Comparison of ENCODE assay signal across 20 cellular contexts in genomic region chr6:105759015-105759414, GRCh38.
"Had no signal": no experiment of that assay in that cellular context is flagged by ENCODE, and none has a peak within 500 bp of the region (broad histone marks: within the 10 kb centered on the region; RNA-seq: fewer than 3 reads in every experiment).

No MANE protein-coding gene starts in this region.

- H3K4me1 Mint-ChIP-seq: natural killer cell had no signal

- H3K4me3 ChIP-seq: body of pancreas, hepatocyte, left ventricle myocardium inferior, uterus had no signal

- H3K4me3 Mint-ChIP-seq: activated CD4-positive, alpha-beta T cell treated with anti-CD3 and anti-CD28 coated beads, Interleukin-2, amount 10 ng/mL, durations not matched to agents 24 days and 14 days; activated naive CD8-positive, alpha-beta T cell treated with anti-CD3 and anti-CD28 coated beads for 36 hours; activated T-cell treated with anti-CD3 and anti-CD28 coated beads, Interleukin-2, amount 50 U/mL, for 72 hours; dendritic cell treated with granulocyte-macrophage colony-stimulating factor and Interleukin-4, amounts not matched to agents 40 ng/mL and 50 ng/mL, for 4 days; effector memory CD8-positive, alpha-beta T cell; memory B cell; natural killer cell; stimulated activated memory B cell treated with anti-CD40 and anti-IgM and Interleukin-4, amounts not matched to agents 10 μg/mL and 1 μg/mL and 100 μg/mL, for 72 hours had no signal

- ATAC-seq: activated T-cell treated with anti-CD3 and anti-CD28 coated beads, Interleukin-2, amount 50 U/mL, for 72 hours; body of pancreas; effector memory CD8-positive, alpha-beta T cell; natural killer cell; stimulated activated memory B cell treated with anti-CD40 and anti-IgM and Interleukin-4, amounts not matched to agents 10 μg/mL and 1 μg/mL and 100 μg/mL, for 72 hours had no signal

- H3K9me3 ChIP-seq: body of pancreas, left ventricle myocardium inferior, neutrophil, uterus had no signal

- H3K36me3 Mint-ChIP-seq: activated naive CD8-positive, alpha-beta T cell treated with anti-CD3 and anti-CD28 coated beads for 36 hours; memory B cell; natural killer cell; stimulated activated memory B cell treated with anti-CD40 and anti-IgM and Interleukin-4, amounts not matched to agents 10 μg/mL and 1 μg/mL and 100 μg/mL, for 72 hours had no signal

- H3K36me3 ChIP-seq: left ventricle myocardium inferior, neutrophil, uterus had no signal

- H3K4me1 ChIP-seq: left ventricle myocardium inferior, parathyroid adenoma, uterus had no signal

- H3K27me3 Mint-ChIP-seq: activated CD4-positive, alpha-beta T cell treated with anti-CD3 and anti-CD28 coated beads, Interleukin-2, amount 10 ng/mL, durations not matched to agents 24 days and 14 days had no signal

- DNase-seq: activated CD4-positive, alpha-beta T cell treated with anti-CD3 and anti-CD28 coated beads, Interleukin-2, amount 10 ng/mL, durations not matched to agents 24 days and 14 days; activated CD4-positive, CD25-positive, alpha-beta regulatory T cell; activated CD8-positive, alpha-beta memory T cell treated with anti-CD3 and anti-CD28 coated beads, Interleukin-2, amount 50 U/mL, for 48 hours; activated gamma-delta T cell treated with Interleukin-2 at 50 U/mL for 16 hours; activated naive CD8-positive, alpha-beta T cell treated with anti-CD3 and anti-CD28 coated beads for 36 hours; activated T-cell treated with anti-CD3 and anti-CD28 coated beads, Interleukin-2, amount 50 U/mL, for 72 hours; amygdala; body of pancreas; cerebellar nuclear complex; effector memory CD8-positive, alpha-beta T cell; islet precursor cell; left ventricle myocardium inferior; natural killer cell; uterus had no signal

- H3K9me3 Mint-ChIP-seq: activated naive CD8-positive, alpha-beta T cell treated with anti-CD3 and anti-CD28 coated beads for 36 hours; dendritic cell treated with granulocyte-macrophage colony-stimulating factor and Interleukin-4, amounts not matched to agents 40 ng/mL and 50 ng/mL, for 4 days; memory B cell; natural killer cell; stimulated activated memory B cell treated with anti-CD40 and anti-IgM and Interleukin-4, amounts not matched to agents 10 μg/mL and 1 μg/mL and 100 μg/mL, for 72 hours had no signal

- H3K27ac Mint-ChIP-seq: activated naive CD8-positive, alpha-beta T cell treated with anti-CD3 and anti-CD28 coated beads for 36 hours; activated T-cell treated with anti-CD3 and anti-CD28 coated beads, Interleukin-2, amount 50 U/mL, for 72 hours; dendritic cell treated with granulocyte-macrophage colony-stimulating factor and Interleukin-4, amounts not matched to agents 40 ng/mL and 50 ng/mL, for 4 days; effector memory CD8-positive, alpha-beta T cell; memory B cell; natural killer cell; stimulated activated memory B cell treated with anti-CD40 and anti-IgM and Interleukin-4, amounts not matched to agents 10 μg/mL and 1 μg/mL and 100 μg/mL, for 72 hours had no signal
